ENCODE assay signal across 9 cellular contexts in genomic region chr4:7134737-7135388, GRCh38. TPM values are rescaled to one million over a fixed set of nuclear protein-coding genes. Genes with fewer than 3 reads are reported as not detected.
A peak's percentile ranks its signal among the peaks of the same experiment; 100 is the strongest.
DNase-seq lines count a peak whose midpoint lies in the region; ATAC-seq and TF ChIP-seq lines count a peak whose summit lies in the region.
"Had no signal": no experiment of that assay in that cellular context is flagged by ENCODE, and none has a peak within 500 bp of the region (broad histone marks: within the 10 kb centered on the region; RNA-seq: fewer than 3 reads in every experiment).

No MANE protein-coding gene starts in this region.

- H3K23ac ChIP-seq in neuronal stem cell (ENCODE audit: low read depth, low read length, poor library complexity) = no peak overlapping the region

- H3K9me3 ChIP-seq in neuronal stem cell (replicated peaks in 1 of 2; ENCODE audit: control insufficient read depth in 2 of 2, insufficient read depth in 1 of 2, low read depth in 1 of 2, low read length in 2 of 2) = peaks cover 0 to 12% of the 10 kb centered on the region in 2 donors

- H3K79me1 ChIP-seq in neuronal stem cell (ENCODE audit: low read depth, low read length) = no peaks in the 10 kb centered on the region

- peaks cover 4 to 5% of the 10 kb centered on the region in 2 donors for H3K4me1 ChIP-seq in neuronal stem cell (ENCODE audit: control insufficient read depth in 2 of 2, insufficient read depth in 1 of 2, low read depth in 1 of 2, low read length in 2 of 2)

- WGBS in neuronal stem cell (ENCODE audit: extremely low coverage in 2 of 2, insufficient read length in 2 of 2, insufficient replicate concordance in 1 of 2), 2 donors = no CpG with 5 or more reads among the region's 12 CpGs

- peak overlapping the region; percentile 82 for H2AK5ac ChIP-seq in neuronal stem cell (ENCODE audit: low read depth, low read length)

- H3K4ac ChIP-seq in neuronal stem cell (ENCODE audit: low read length) = no peak overlapping the region

- H2BK12ac ChIP-seq in neuronal stem cell (ENCODE audit: low read length) = peak overlapping the region; percentile 25

- peak overlapping the region; percentile 71 for H3K18ac ChIP-seq in neuronal stem cell (ENCODE audit: low read length)

- DNase-seq in AG09309 (ENCODE audit: low read depth) = peak; percentile 76
- peak; percentile 76 for DNase-seq in LHCN-M2 (ENCODE audit: low read depth)
- peak; percentile 81 for DNase-seq in coronary artery (ENCODE audit: low spot score)
- no peak for DNase-seq in neuronal stem cell (ENCODE audit: low spot score)
- DNase-seq in UCSD-AML1 (lab: John Stamatoyannopoulos, UW; ENCODE audit: unreplicated experiment) = no peak
- no peak for DNase-seq in DMS153 (lab: John Stamatoyannopoulos, UW)
- DNase-seq: activated CD4-positive, alpha-beta T cell treated with anti-CD3 and anti-CD28 coated beads, Interleukin-2, amount 50 U/mL, for 48 hours had no signal

- no peak overlapping the region for H3K4me2 ChIP-seq in neuronal stem cell (ENCODE audit: insufficient read depth, low read length, poor library complexity, severe bottlenecking)

- ATAC-seq in HG02970 (IDR thresholded peaks at IDR 0.05; ENCODE audit: low FRiP score, unreplicated experiment) = no peak
- no peak for ATAC-seq in HG03378 (IDR thresholded peaks at IDR 0.05; ENCODE audit: unreplicated experiment)

- H3K36me3 ChIP-seq in neuronal stem cell (replicated peaks in 1 of 2; ENCODE audit: control insufficient read depth in 2 of 2, insufficient read depth in 2 of 2, low read length in 2 of 2) = no peaks in the 10 kb centered on the region

- no peak overlapping the region for H2BK5ac ChIP-seq in neuronal stem cell (ENCODE audit: low read length)

- H3K27me3 ChIP-seq in neuronal stem cell (ENCODE audit: control insufficient read depth in 3 of 3, insufficient read depth in 3 of 3, low read depth in 1 of 3, low read length in 3 of 3) = peaks cover 0 to 5% (median 0%) of the 10 kb centered on the region in 3 experiments

- H4K8ac ChIP-seq in neuronal stem cell (ENCODE audit: low read depth, low read length) = peak overlapping the region; percentile 94

- TF ChIP-seq CTCF in AG09309 (IDR thresholded peaks at IDR 0.05; ENCODE audit: control insufficient read depth, insufficient read depth, low read depth, low read length, missing control alignments) (no peak), coronary artery (IDR thresholded peaks at IDR 0.05) (no peak)

- H3K14ac ChIP-seq in neuronal stem cell (ENCODE audit: low read length) = no peak overlapping the region

- H2BK120ac ChIP-seq in neuronal stem cell (ENCODE audit: low read depth, low read length) = no peak overlapping the region

- H3K9ac ChIP-seq in neuronal stem cell (ENCODE audit: low read depth, low read length, poor library complexity) = no peak overlapping the region

- peak overlapping the region; percentile 40 for H4K91ac ChIP-seq in neuronal stem cell (ENCODE audit: low read depth, low read length, poor library complexity)

- H2AFZ ChIP-seq in neuronal stem cell (ENCODE audit: low read length) = no peak overlapping the region

- H3K4me3 ChIP-seq in AG09309 (ENCODE audit: control insufficient read depth, low read depth, low read length) (no peak overlapping the region), coronary artery (no peak overlapping the region), neuronal stem cell (ENCODE audit: low read length in 2 of 2) (no peak overlapping the region)

- no peak overlapping the region for H2BK15ac ChIP-seq in neuronal stem cell (ENCODE audit: low read length)

- H3K27ac ChIP-seq in coronary artery (peak overlapping the region in 1 of 2 donors; percentile 72), neuronal stem cell (replicated peaks; ENCODE audit: low read length) (no peak overlapping the region)

RNA-seq across cellular contexts. Expression of gene SORCS2, which starts 57.5 kb away (rescaled TPM):
- total RNA-seq in LHCN-M2 (2014; rRNA removed) = 0.52 and 0.90 TPM in 2 replicates
- polyA plus RNA-seq in LHCN-M2 (2012) = 1.7 TPM
- polyA plus RNA-seq in neuronal stem cell (2013, experiment 1 of 2) = 2.9 TPM
- polyA plus RNA-seq in neuronal stem cell (2013, experiment 2 of 2) = 2.9 TPM

Comparison
In these comparisons a context has a peak if more than half of its experiments do, and no peak if none do; other contexts are left out.
1. DNase-seq: peak in AG09309 (single experiment), LHCN-M2 (single experiment) and coronary artery (single experiment); none in neuronal stem cell (single experiment), UCSD-AML1 (single experiment) and DMS153 (single experiment).